ENCODE assay signal across 8 cellular contexts in the genomic region with DNA sequence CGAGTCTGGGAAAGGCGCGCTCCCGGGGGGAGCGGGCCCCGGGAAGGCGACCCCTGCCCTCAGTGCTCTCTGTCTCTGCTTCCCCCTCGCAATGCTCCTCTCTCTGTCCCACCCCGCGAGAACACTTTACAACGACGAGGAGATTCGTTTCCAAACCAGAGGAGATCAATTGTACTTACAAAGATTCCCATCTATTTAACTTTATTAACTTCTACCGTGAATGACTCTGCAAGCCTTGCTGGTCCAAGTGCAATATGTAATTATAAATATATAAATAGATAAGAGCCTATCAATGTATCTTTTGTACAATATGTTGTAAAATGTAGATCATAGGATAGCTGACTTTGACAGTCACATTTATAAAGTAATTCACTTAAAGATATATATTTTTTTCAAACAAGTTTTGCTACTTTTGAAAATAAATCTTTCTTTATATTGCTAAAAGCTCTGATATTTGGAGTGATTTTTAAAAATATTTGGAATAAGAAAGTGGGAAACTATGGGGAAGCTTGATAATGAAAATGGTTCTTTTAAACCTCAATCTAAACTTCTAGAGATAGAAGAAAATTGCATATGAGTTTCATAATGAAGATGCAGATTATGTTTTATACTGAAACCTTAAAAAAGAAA. TPM values are rescaled to one million over a fixed set of nuclear protein-coding genes. Genes with fewer than 3 reads are reported as not detected.
DNase-seq lines count a peak whose midpoint lies in the region; ATAC-seq and TF ChIP-seq lines count a peak whose summit lies in the region.

No MANE protein-coding gene starts in this region.

- H3K4me3 ChIP-seq in mammary epithelial cell (replicated peaks in 1 of 3; ENCODE audit: insufficient read depth in 1 of 3, low read depth in 2 of 3, low read length in 3 of 3) (no peak overlapping the region), mucosa of stomach (ENCODE audit: low read length) (no peak overlapping the region), upper lobe of right lung (peak overlapping the region; percentile 56), body of pancreas (no peak overlapping the region)

- H3K4me1 ChIP-seq in mammary epithelial cell (ENCODE audit: insufficient read depth, low read length), result no peaks in the 10 kb centered on the region
- H3K4me1 ChIP-seq in mucosa of stomach (ENCODE audit: control insufficient read depth, insufficient read depth, low read length), result peaks cover 38% of the 10 kb centered on the region
- peaks cover 6% of the 10 kb centered on the region for H3K4me1 ChIP-seq in upper lobe of right lung
- peaks cover 17% of the 10 kb centered on the region for H3K4me1 ChIP-seq in body of pancreas

- CTCF ChIA-PET in MCF 10A (lab: Yijun Ruan, JAX) (no interaction called here), mammary epithelial cell (lab: Charles Lee; ENCODE audit: low non-redundant PET) (interaction anchor here (0.6 kb wide), 1 partner anchor 54 kb away, joined by 3 read pairs; no protein-coding TSS in a partner anchor)

- intact Hi-C loops in MCF 10A (cut with micrococcal nuclease), result no loop called here
- intact Hi-C loops in mammary epithelial cell (cut with micrococcal nuclease), result no loop called here
- intact Hi-C loops in upper lobe of right lung (cut with DNase I), result no loop called here
- intact Hi-C loops in body of pancreas (cut with DNase I), result no loop called here

- peaks cover 14% of the 10 kb centered on the region for H3K4me1 Mint-ChIP-seq in MCF 10A (ENCODE audit: insufficient read depth, unreplicated experiment)
- peaks cover 38% of the 10 kb centered on the region for H3K4me1 Mint-ChIP-seq in central memory CD8-positive, alpha-beta T cell

- POLR2A ChIA-PET in MCF 10A (lab: Yijun Ruan, JAX), result interaction anchor here (0.6 to 1.3 kb wide), 3 partner anchors 10 to 1077 kb away, joined by 3 to 4 read pairs (median 3); a partner anchor contains a TSS

- no peaks in the 10 kb centered on the region for H3K9me3 Mint-ChIP-seq in MCF 10A (ENCODE audit: unreplicated experiment)
- no peaks in the 10 kb centered on the region for H3K9me3 Mint-ChIP-seq in central memory CD8-positive, alpha-beta T cell

- H3K79me2 ChIP-seq in mammary epithelial cell (ENCODE audit: insufficient read depth, low read length), result no peaks in the 10 kb centered on the region

- H3K27me3 ChIP-seq in mammary epithelial cell (ENCODE audit: insufficient read depth, low read length) (peaks cover 79% of the 10 kb centered on the region), mucosa of stomach (ENCODE audit: control insufficient read depth, insufficient read depth, low read length) (peaks cover 93% of the 10 kb centered on the region), upper lobe of right lung (peaks cover 84% of the 10 kb centered on the region), body of pancreas (peaks cover 0 to 45% of the 10 kb centered on the region in 2 donors)

- no peak for DNase-seq in MCF 10A (ENCODE audit: unreplicated experiment)
- no peak for DNase-seq in mammary epithelial cell
- no peak for DNase-seq in central memory CD8-positive, alpha-beta T cell (ENCODE audit: low spot score in 2 of 2)
- DNase-seq in upper lobe of right lung, result no peak
- DNase-seq in ureter (ENCODE audit: low spot score), result no peak
- DNase-seq in body of pancreas, result no peak

- in situ Hi-C loops in mammary epithelial cell (cut with MboI; ENCODE audit: low sequenced_read_pairs in 2 of 2), result loop anchor here in 1 of 2 donors (10.0 kb wide), 1 partner anchor 57 kb away; no protein-coding TSS in a partner anchor

- H3K4me3 Mint-ChIP-seq in MCF 10A (ENCODE audit: unreplicated experiment), result peak overlapping the region; percentile 75
- peak overlapping the region; percentile 66 for H3K4me3 Mint-ChIP-seq in central memory CD8-positive, alpha-beta T cell

- peaks cover 6% of the 10 kb centered on the region for H3K36me3 Mint-ChIP-seq in MCF 10A (ENCODE audit: insufficient read depth, unreplicated experiment)
- peaks cover 4% of the 10 kb centered on the region for H3K36me3 Mint-ChIP-seq in central memory CD8-positive, alpha-beta T cell (ENCODE audit: insufficient read depth)

- no peak for TF ChIP-seq POLR2A in body of pancreas (IDR thresholded peaks at IDR 0.05)

- dilution Hi-C loops in mammary epithelial cell (cut with HindIII; ENCODE audit: low sequenced_read_pairs), result no loop called here

- peak overlapping the region; percentile 44 for H3K27ac Mint-ChIP-seq in MCF 10A (ENCODE audit: low read depth, unreplicated experiment)
- no peak overlapping the region for H3K27ac Mint-ChIP-seq in central memory CD8-positive, alpha-beta T cell (ENCODE audit: low read depth)

- no peak for ATAC-seq in central memory CD8-positive, alpha-beta T cell (replicated peaks; ENCODE audit: extremely low read depth, poor library complexity, severe bottlenecking)
- ATAC-seq in upper lobe of right lung (no peak), HG03095 (IDR thresholded peaks at IDR 0.05; ENCODE audit: unreplicated experiment) (no peak), body of pancreas (no peak)

- TF ChIP-seq CTCF in MCF 10A (IDR thresholded peaks at IDR 0.05; ENCODE audit: unreplicated experiment) (no peak), mammary epithelial cell (conservative IDR thresholded peaks at IDR 0.05 in 1 of 2, IDR thresholded peaks at IDR 0.05 in 1 of 2; ENCODE audit: extremely low read depth in 1 of 2, insufficient read depth in 1 of 2, low read depth in 1 of 2, low read length in 2 of 2) (no peak), upper lobe of right lung (IDR thresholded peaks at IDR 0.05) (no peak), body of pancreas (IDR thresholded peaks at IDR 0.05) (no peak)

- H3K36me3 ChIP-seq in mammary epithelial cell (ENCODE audit: insufficient read depth, low read length), result no peaks in the 10 kb centered on the region
- H3K36me3 ChIP-seq in mucosa of stomach (ENCODE audit: control insufficient read depth, insufficient read depth, low read length), result no peaks in the 10 kb centered on the region
- H3K36me3 ChIP-seq in upper lobe of right lung, result no peaks in the 10 kb centered on the region
- H3K36me3 ChIP-seq in body of pancreas (replicated peaks in 1 of 2; ENCODE audit: insufficient read depth in 1 of 2, low read depth in 2 of 2), result no peaks in the 10 kb centered on the region

- H3K9me3 ChIP-seq in mammary epithelial cell (replicated peaks; ENCODE audit: insufficient read depth, low read length) (no peaks in the 10 kb centered on the region), mucosa of stomach (ENCODE audit: control insufficient read depth, low read length) (no peaks in the 10 kb centered on the region), upper lobe of right lung (no peaks in the 10 kb centered on the region), body of pancreas (no peaks in the 10 kb centered on the region)

- H2AFZ ChIP-seq in mammary epithelial cell (ENCODE audit: low read depth, low read length), result no peak overlapping the region

- H3K4me2 ChIP-seq in mammary epithelial cell (ENCODE audit: insufficient read depth, low read depth, low read length), result no peak overlapping the region

- H4K20me1 ChIP-seq in mammary epithelial cell (ENCODE audit: insufficient read depth, low read length), result no peaks in the 10 kb centered on the region

- H3K9ac ChIP-seq in mammary epithelial cell (ENCODE audit: insufficient read depth, low read length), result no peak overlapping the region
- H3K9ac ChIP-seq in mucosa of stomach (ENCODE audit: low read length), result peak overlapping the region; percentile 58

- WGBS in mammary epithelial cell (ENCODE audit: low coverage, missing lambda C conversion rate), result 11% methylated on average over 7 of the region's 14 CpGs
- WGBS in body of pancreas, 2 donors, result 1% methylated on average over 13 to 14 of the region's 14 CpGs

- H3K27ac ChIP-seq in mammary epithelial cell (ENCODE audit: insufficient read depth, low read depth, low read length) (no peak overlapping the region), upper lobe of right lung (peak overlapping the region; percentile 85), body of pancreas (no peak overlapping the region)

- BruUV-seq in MCF 10A (replicated peaks; lab: Mats Ljungman, UMichigan) (no TSS peak), mammary epithelial cell (replicated peaks; lab: Mats Ljungman, UMichigan) (no TSS peak)

- H3K27me3 Mint-ChIP-seq in MCF 10A (ENCODE audit: insufficient read depth, unreplicated experiment), result no peaks in the 10 kb centered on the region
- peaks cover 100% of the 10 kb centered on the region for H3K27me3 Mint-ChIP-seq in central memory CD8-positive, alpha-beta T cell

RNA-seq across cellular contexts. Expression of a gene that starts 3.0 kb away (rescaled TPM):
- not detected in 2 replicates for total RNA-seq in MCF 10A (2022)
- total RNA-seq in mammary epithelial cell, result not detected
- polyA plus RNA-seq in mammary epithelial cell, result not detected
- not detected for polyA minus RNA-seq in mammary epithelial cell
- total RNA-seq in upper lobe of right lung, result 56.2 TPM
- total RNA-seq in ureter, result 8.2 TPM
- 1 to 10 TPM; 1.3 to 2.3 TPM for total RNA-seq in body of pancreas
